In genomic region chr1:145965119-145965744, GRCh38 we compare ENCODE assay signal across 8 cellular contexts. TPM values are rescaled to one million over a fixed set of nuclear protein-coding genes. Genes with fewer than 3 reads are reported as not detected.
DNase-seq lines count a peak whose midpoint lies in the region; TF ChIP-seq lines count a peak whose summit lies in the region.

No MANE protein-coding gene starts in this region.

- peaks cover 35% of the 10 kb centered on the region for H3K4me1 Mint-ChIP-seq in T-helper 1 cell treated with Interleukin-12 subunit alpha and Interleukin-12 subunit beta and Interleukin-4 antibody, amounts not matched to agents 30 μg/mL and 1 μg/mL, for 36 hours (ENCODE audit: low read depth)

- peak overlapping the region; percentile 86 for H3K27ac Mint-ChIP-seq in T-helper 1 cell treated with Interleukin-12 subunit alpha and Interleukin-12 subunit beta and Interleukin-4 antibody, amounts not matched to agents 30 μg/mL and 1 μg/mL, for 36 hours

- no peaks in the 10 kb centered on the region for H3K9me3 ChIP-seq in adipocyte (ENCODE audit: control insufficient read depth, low read length)

- H3K36me3 Mint-ChIP-seq in T-helper 1 cell treated with Interleukin-12 subunit alpha and Interleukin-12 subunit beta and Interleukin-4 antibody, amounts not matched to agents 30 μg/mL and 1 μg/mL, for 36 hours (ENCODE audit: low read depth), result peaks cover 12% of the 10 kb centered on the region

- H3K36me3 ChIP-seq in adipocyte (ENCODE audit: control insufficient read depth, insufficient read depth, low read length, severe bottlenecking), result no peaks in the 10 kb centered on the region
- no peaks in the 10 kb centered on the region for H3K36me3 ChIP-seq in kidney epithelial cell (ENCODE audit: control insufficient read depth, insufficient read depth, low read length)

- H3K27me3 Mint-ChIP-seq in T-helper 1 cell treated with Interleukin-12 subunit alpha and Interleukin-12 subunit beta and Interleukin-4 antibody, amounts not matched to agents 30 μg/mL and 1 μg/mL, for 36 hours (ENCODE audit: low read depth), result no peaks in the 10 kb centered on the region

- no peak for TF ChIP-seq CTCF in kidney epithelial cell (IDR thresholded peaks at IDR 0.05; ENCODE audit: insufficient read depth, low read length, poor library complexity, severe bottlenecking)

- H3K4me1 ChIP-seq in adipocyte (ENCODE audit: control insufficient read depth, insufficient read depth, low read length), result peaks cover 38% of the 10 kb centered on the region

- peak overlapping the region; percentile 78 for H3K27ac ChIP-seq in substantia nigra (ENCODE audit: low read depth, low read length, poor library complexity, severe bottlenecking)

- H3K27me3 ChIP-seq in adipocyte (replicated peaks; ENCODE audit: control insufficient read depth, insufficient read depth, low read length) (no peaks in the 10 kb centered on the region), kidney epithelial cell (ENCODE audit: control insufficient read depth, insufficient read depth, low read length) (no peaks in the 10 kb centered on the region)

- H3K4me3 ChIP-seq in adipocyte (ENCODE audit: low read length), result peak overlapping the region; percentile 97
- H3K4me3 ChIP-seq in kidney epithelial cell (ENCODE audit: low read depth, low read length), result peak overlapping the region; percentile 76

- peaks cover 14% of the 10 kb centered on the region for H3K9me3 Mint-ChIP-seq in T-helper 1 cell treated with Interleukin-12 subunit alpha and Interleukin-12 subunit beta and Interleukin-4 antibody, amounts not matched to agents 30 μg/mL and 1 μg/mL, for 36 hours

- no peak for DNase-seq in T-helper 1 cell
- no peak for DNase-seq in adipocyte (ENCODE audit: low read depth)
- DNase-seq in kidney epithelial cell (ENCODE audit: low read depth), result no peak
- DNase-seq in substantia nigra (lab: John Stamatoyannopoulos, UW), result no peak
- DNase-seq in NCI-H187 treated with DMSO at 0.1 percent for 48 hours (lab: John Stamatoyannopoulos, UW), result no peak
- no peak for DNase-seq in stimulated activated CD4-positive, alpha-beta T cell treated with anti-CD3 and anti-CD28 coated beads, Interleukin-1b, Interleukin-23, amount 100 ng/mL, for 48 hours
- DNase-seq in NCI-H146 (lab: John Stamatoyannopoulos, UW), result no peak

- H3K4me3 Mint-ChIP-seq in T-helper 1 cell treated with Interleukin-12 subunit alpha and Interleukin-12 subunit beta and Interleukin-4 antibody, amounts not matched to agents 30 μg/mL and 1 μg/mL, for 36 hours, result peak overlapping the region; percentile 95

- peak overlapping the region; percentile 93 for H3K9ac ChIP-seq in adipocyte (ENCODE audit: low read length)

RNA-seq across cellular contexts. Expression of gene POLR3GL, which starts 0.7 kb away (rescaled TPM):
- 12.2 and 14.3 TPM in 2 replicates for total RNA-seq in kidney epithelial cell

RNA-seq across cellular contexts. Expression of gene ANKRD34A, which starts 0.9 kb away (rescaled TPM):
- total RNA-seq in kidney epithelial cell, result 0.46 TPM in 1 of 2 replicates, not detected in the other

RNA-seq across cellular contexts. Expression of gene LIX1L, which starts 7.4 kb away (rescaled TPM):
- total RNA-seq in kidney epithelial cell, result 23.2 and 28.0 TPM in 2 replicates

RNA-seq across cellular contexts. Expression of gene TXNIP, which starts 31.1 kb away (rescaled TPM):
- total RNA-seq in kidney epithelial cell, result 14.7 and 19.0 TPM in 2 replicates

RNA-seq across cellular contexts. Expression of gene RBM8A, which starts 37.9 kb away (rescaled TPM):
- total RNA-seq in kidney epithelial cell, result 159 and 173 TPM in 2 replicates
